8 cellular contexts compared by ENCODE assay signal in the genomic region with DNA sequence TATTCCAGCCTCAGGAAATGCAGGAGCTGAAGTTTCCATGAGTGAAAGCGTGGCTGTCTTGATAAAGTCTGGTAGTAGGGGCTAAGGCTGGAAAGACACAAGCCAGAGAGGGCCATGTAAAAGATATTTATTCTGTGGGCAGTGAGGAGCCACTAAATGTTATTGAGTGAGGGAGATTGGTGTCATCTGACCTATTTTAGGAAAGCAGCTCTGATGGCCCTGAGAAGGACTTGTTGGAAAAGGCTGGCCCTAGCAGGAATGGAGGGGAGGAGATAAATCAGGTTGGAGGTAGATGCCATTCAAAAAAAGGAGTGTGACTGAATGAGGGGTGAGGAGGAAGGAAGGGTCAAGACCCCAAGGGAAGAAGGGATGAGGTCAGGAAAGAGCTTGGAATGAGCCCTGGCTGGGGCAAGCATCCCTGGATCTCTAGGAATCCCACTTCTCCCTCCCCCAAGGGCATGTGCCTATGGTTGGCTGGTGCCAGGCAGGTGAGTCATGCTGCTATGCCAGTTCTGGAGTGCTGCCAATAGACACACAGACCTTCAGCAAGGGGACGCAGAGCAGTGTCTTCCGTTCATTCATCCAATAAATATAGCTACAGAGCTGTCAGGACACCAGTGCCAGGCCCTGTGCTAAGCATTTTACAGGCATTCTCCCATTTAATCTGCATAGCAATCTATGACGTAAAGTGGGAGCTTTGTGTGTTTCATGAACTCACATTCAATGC. TPM values are rescaled to one million over a fixed set of nuclear protein-coding genes. Genes with fewer than 3 reads are reported as not detected.
DNase-seq lines count a peak whose midpoint lies in the region; ATAC-seq and TF ChIP-seq lines count a peak whose summit lies in the region.

No MANE protein-coding gene starts in this region.

- H3K27ac ChIP-seq in Peyer's patch (no peak overlapping the region), prostate gland (peak overlapping the region; percentile 38 to 40)

- no peak for ATAC-seq in T-cell (replicated peaks in 1 of 4)
- ATAC-seq in HG02642 (IDR thresholded peaks at IDR 0.05; ENCODE audit: poor library complexity, unreplicated experiment), result no peak

- POLR2A ChIA-PET in T-cell (lab: Charles Lee), result interaction anchor here in 1 of 2 donors (0.5 kb wide), 1 partner anchor 28 kb away, joined by 3 read pairs; no protein-coding TSS in a partner anchor

- CTCF ChIA-PET in T-cell (lab: Charles Lee), result interaction anchor here in 1 of 2 donors (1.1 kb wide), 1 partner anchor 11 kb away, joined by 3 read pairs; no protein-coding TSS in a partner anchor

- no peaks in the 10 kb centered on the region for H3K9me3 Mint-ChIP-seq in T-cell

- H3K27ac Mint-ChIP-seq in T-cell, result no peak overlapping the region

- intact Hi-C loops in prostate gland (cut with DNase I), result no loop called here

- no peaks in the 10 kb centered on the region for H3K4me1 Mint-ChIP-seq in T-cell

- H3K27me3 Mint-ChIP-seq in T-cell, result peaks cover 0 to 2% of the 10 kb centered on the region in 2 donors

- WGBS in prostate gland, result 33% methylated on average over 4 of the region's 4 CpGs

- H3K36me3 Mint-ChIP-seq in T-cell, result peaks cover 2% of the 10 kb centered on the region

- no peak for TF ChIP-seq CTCF in Peyer's patch (IDR thresholded peaks at IDR 0.05)
- TF ChIP-seq CTCF in fibroblast of the aortic adventitia (IDR thresholded peaks at IDR 0.05; ENCODE audit: insufficient read depth, low read length), result no peak
- TF ChIP-seq CTCF in prostate gland (IDR thresholded peaks at IDR 0.05), result no peak

- H3K9me3 ChIP-seq in Peyer's patch, result no peaks in the 10 kb centered on the region
- H3K9me3 ChIP-seq in prostate gland, result no peaks in the 10 kb centered on the region

- TF ChIP-seq POLR2A in Peyer's patch (IDR thresholded peaks at IDR 0.05), result no peak
- no peak for TF ChIP-seq POLR2A in prostate gland (IDR thresholded peaks at IDR 0.05)

- DNase-seq in HPDE6-E6E7 (ENCODE audit: extremely low spot score), result peak; percentile 93
- DNase-seq in Peyer's patch, result peak in 2 of 3 donors; percentile 69 to 74
- DNase-seq in fibroblast of the aortic adventitia (ENCODE audit: low read depth), result peak; percentile 58
- peak; percentile 92 for DNase-seq in prostate gland (ENCODE audit: low spot score)
- DNase-seq in GDM1 (lab: John Stamatoyannopoulos, UW), result no peak
- no peak for DNase-seq in OCI-M2 (lab: John Stamatoyannopoulos, UW; ENCODE audit: unreplicated experiment)
- no peak for DNase-seq in T-cell

- H3K27me3 ChIP-seq in Peyer's patch (no peaks in the 10 kb centered on the region), prostate gland (replicated peaks; ENCODE audit: insufficient read depth) (no peaks in the 10 kb centered on the region)

- peaks cover 0 to 8% (median 0%) of the 10 kb centered on the region in 4 donors for H3K4me1 ChIP-seq in Peyer's patch
- H3K4me1 ChIP-seq in prostate gland (replicated peaks), result no peaks in the 10 kb centered on the region

- H3K36me3 ChIP-seq in Peyer's patch (no peaks in the 10 kb centered on the region), prostate gland (no peaks in the 10 kb centered on the region)

- H3K4me3 Mint-ChIP-seq in T-cell, result no peak overlapping the region

- no peak overlapping the region for H3K4me3 ChIP-seq in Peyer's patch
- no peak overlapping the region for H3K4me3 ChIP-seq in fibroblast of the aortic adventitia (ENCODE audit: low read depth, low read length)
- no peak overlapping the region for H3K4me3 ChIP-seq in prostate gland

RNA-seq across cellular contexts. Expression of gene ANKRD2, which starts 2.0 kb away (rescaled TPM):
- not detected for total RNA-seq in Peyer's patch
- total RNA-seq in fibroblast of the aortic adventitia (ENCODE audit: low replicate concordance), result 0.27 and 0.57 TPM in 2 replicates
- total RNA-seq in prostate gland, result 10 to 100 TPM in 1 of 2 donors, not detected in 1; 13.9 TPM
- under 1 TPM in 1 of 5 donors, not detected in 4; 0.35 TPM for total RNA-seq in T-cell

RNA-seq across cellular contexts. Expression of gene HOGA1, which starts 9.7 kb away (rescaled TPM):
- total RNA-seq in Peyer's patch (under 1 TPM in 1 of 4 donors, not detected in 3; 0.40 TPM), fibroblast of the aortic adventitia (ENCODE audit: low replicate concordance) (0.08 and 0.72 TPM in 2 replicates), prostate gland (1 to 10 TPM; 1.0 to 2.7 TPM), T-cell (under 1 TPM in 1 of 5 donors, not detected in 4; 0.18 TPM)

RNA-seq across cellular contexts. Expression of gene C10orf62, which starts 15.0 kb away (rescaled TPM):
- not detected for total RNA-seq in Peyer's patch
- total RNA-seq in fibroblast of the aortic adventitia (ENCODE audit: low replicate concordance), result not detected in 2 replicates
- total RNA-seq in prostate gland, result 10 to 100 TPM in 1 of 2 donors, not detected in 1; 14.0 TPM
- total RNA-seq in T-cell, result not detected

RNA-seq across cellular contexts. Expression of gene MORN4, which starts 58.8 kb away (rescaled TPM):
- total RNA-seq in Peyer's patch, result 1 to 10 TPM in 1 of 4 donors, under 1 TPM in 2, not detected in 1; 0.35 to 1.4 (median 0.54) TPM
- total RNA-seq in fibroblast of the aortic adventitia (ENCODE audit: low replicate concordance), result 6.5 and 10.1 TPM in 2 replicates
- total RNA-seq in prostate gland, result 1 to 10 TPM; 4.7 to 5.5 TPM
- total RNA-seq in T-cell, result 1 to 10 TPM in 4 of 5 donors, under 1 TPM in 1; 0.84 to 4.4 (median 1.5) TPM

Comparison
In these comparisons a context has a peak if more than half of its experiments do, and no peak if none do; other contexts are left out.
1. DNase-seq: peak in HPDE6-E6E7 (single experiment), Peyer's patch (2 of 3), fibroblast of the aortic adventitia (single experiment) and prostate gland (single experiment); none in GDM1 (single experiment), OCI-M2 (single experiment) and T-cell (0 of 34).
2. H3K27ac ChIP-seq: peak in prostate gland (2 of 2); none in Peyer's patch (0 of 4).